Comparison of ENCODE assay signal across 18 cellular contexts in genomic region chr14:55477680-55478079, GRCh38. TPM values are rescaled to one million over a fixed set of nuclear protein-coding genes. Genes with fewer than 3 reads are reported as not detected.
"Had no signal": no experiment of that assay in that cellular context is flagged by ENCODE, and none has a peak within 500 bp of the region (broad histone marks: within the 10 kb centered on the region; RNA-seq: fewer than 3 reads in every experiment).

No MANE protein-coding gene starts in this region.

- H3K36me3 ChIP-seq: lower lobe of right lung, ovary, spleen had no signal

- DNase-seq: activated CD4-positive, CD25-positive, alpha-beta regulatory T cell treated with anti-CD3 and anti-CD28 coated beads, Interleukin-2, amount 50 U/mL, for 72 hours; activated naive CD4-positive, alpha-beta T cell; activated T-cell treated with anti-CD3 and anti-CD28 coated beads for 4 hours; aorta; lower lobe of right lung; ovary; spleen; stimulated activated naive CD8-positive, alpha-beta T cell treated with anti-CD3 and anti-CD28 coated beads, Interleukin-15, amount 100 ng/mL, for 72 hours had no signal

- ATAC-seq: stimulated activated naive CD8-positive, alpha-beta T cell treated with anti-CD3 and anti-CD28 coated beads, Interleukin-15, amount 100 ng/mL, for 72 hours had no signal

- H3K4me1 ChIP-seq: lower lobe of right lung, spleen had no signal

- FAIRE-seq: bronchial epithelial cell, colon had no signal

- H3K27me3 ChIP-seq: ovary, spleen had no signal

- H3K4me3 ChIP-seq: lower lobe of right lung, ovary, SK-N-MC, spleen had no signal

- H3K27ac ChIP-seq: lower lobe of right lung, ovary, SK-N-MC, spleen had no signal

- H3K9me3 ChIP-seq: lower lobe of right lung, ovary, spleen had no signal

RNA-seq across cellular contexts. Expression of gene TBPL2, which starts 37.3 kb away (rescaled TPM):
- total RNA-seq: aorta; bronchial epithelial cell; fibroblast of villous mesenchyme; lower lobe of right lung; neural crest cell; ovary; renal cortical epithelial cell; spleen; T-helper 1 cell treated with Interleukin-12 subunit alpha and Interleukin-12 subunit beta and Interleukin-4 antibody, amounts not matched to agents 30 ng/mL and 1 ng/mL, for 36 hours; temporal lobe; urinary bladder had no signal
- polyA plus RNA-seq: aorta, esophagus, spleen, urinary bladder had no signal
